Comparison of ENCODE assay signal across 20 cellular contexts in genomic region chr1:44289530-44289929, GRCh38.
A peak's percentile ranks its signal among the peaks of the same experiment; 100 is the strongest.
DNase-seq lines count a peak whose midpoint lies in the region; ATAC-seq and TF ChIP-seq lines count a peak whose summit lies in the region.
"Had no signal": no experiment of that assay in that cellular context is flagged by ENCODE, and none has a peak within 500 bp of the region (broad histone marks: within the 10 kb centered on the region; RNA-seq: fewer than 3 reads in every experiment).

No MANE protein-coding gene starts in this region.

- H3K4me3 Mint-ChIP-seq in activated CD8-positive, alpha-beta T cell treated with anti-CD3 and anti-CD28 coated beads for 36 hours = no peak overlapping the region
- H3K4me3 Mint-ChIP-seq: CD4-positive, CD25-positive, alpha-beta regulatory T cell; type B pancreatic cell had no signal

- peak; percentile 68 for ATAC-seq in left colon
- ATAC-seq in HG03469 (IDR thresholded peaks at IDR 0.05; ENCODE audit: unreplicated experiment) = no peak
- no peak for ATAC-seq in HG02870 (IDR thresholded peaks at IDR 0.05; ENCODE audit: unreplicated experiment)
- ATAC-seq in activated CD8-positive, alpha-beta T cell treated with anti-CD3 and anti-CD28 coated beads for 36 hours = no peak
- ATAC-seq in HG02970 (IDR thresholded peaks at IDR 0.05; ENCODE audit: low FRiP score, unreplicated experiment) = no peak
- ATAC-seq: foreskin keratinocyte, HCT116, Panc1 had no signal

- intact Hi-C loops in left colon (cut with DNase I, micrococcal nuclease) = no loop called here
- intact Hi-C loops in activated CD8-positive, alpha-beta T cell treated with anti-CD3 and anti-CD28 coated beads for 36 hours (cut with micrococcal nuclease) = no loop called here

- no peak overlapping the region for H3K27ac Mint-ChIP-seq in activated CD8-positive, alpha-beta T cell treated with anti-CD3 and anti-CD28 coated beads for 36 hours
- H3K27ac Mint-ChIP-seq: type B pancreatic cell had no signal

- H3K36me3 Mint-ChIP-seq in activated CD8-positive, alpha-beta T cell treated with anti-CD3 and anti-CD28 coated beads for 36 hours (ENCODE audit: low read depth) = peaks cover 7% of the 10 kb centered on the region

- CTCF ChIA-PET in activated CD8-positive, alpha-beta T cell treated with anti-CD3 and anti-CD28 coated beads for 36 hours (lab: Charles Lee) = no interaction called here

- no peaks in the 10 kb centered on the region for H3K4me1 Mint-ChIP-seq in activated CD8-positive, alpha-beta T cell treated with anti-CD3 and anti-CD28 coated beads for 36 hours (ENCODE audit: low read depth)

- DNase-seq in ELF-1 (ENCODE audit: low read depth, low spot score) (peak; percentile 52), NCI-H1105 treated with DMSO at 0.1 percent for 48 hours (lab: John Stamatoyannopoulos, UW) (peak; percentile 78), NCI-H748 (lab: John Stamatoyannopoulos, UW; ENCODE audit: unreplicated experiment) (peak; percentile 90), left colon (peak; percentile 54 to 60)
- DNase-seq in activated CD8-positive, alpha-beta T cell treated with anti-CD3 and anti-CD28 coated beads for 36 hours = no peak
- DNase-seq: activated gamma-delta T cell; amygdala; caudate nucleus; CD4-positive, CD25-positive, alpha-beta regulatory T cell; DMS79 treated with DMSO at 0.1 percent for 48 hours; dorsolateral prefrontal cortex; foreskin keratinocyte; stimulated activated CD4-positive, alpha-beta T cell treated with anti-CD3 and anti-CD28 coated beads, Interleukin-12 subunit alpha, Interleukin-12 subunit beta, amount 100 ng/mL, for 4 hours; T-helper 2 cell had no signal

- no peaks in the 10 kb centered on the region for H3K27me3 Mint-ChIP-seq in activated CD8-positive, alpha-beta T cell treated with anti-CD3 and anti-CD28 coated beads for 36 hours
- H3K27me3 Mint-ChIP-seq: CD4-positive, CD25-positive, alpha-beta regulatory T cell; type B pancreatic cell had no signal

- POLR2A ChIA-PET in activated CD8-positive, alpha-beta T cell treated with anti-CD3 and anti-CD28 coated beads for 36 hours (lab: Charles Lee) = no interaction called here

- TF ChIP-seq CTCF in activated CD8-positive, alpha-beta T cell treated with anti-CD3 and anti-CD28 coated beads for 36 hours (IDR thresholded peaks at IDR 0.05) = no peak

- H3K9me3 Mint-ChIP-seq in activated CD8-positive, alpha-beta T cell treated with anti-CD3 and anti-CD28 coated beads for 36 hours = no peaks in the 10 kb centered on the region
- H3K9me3 Mint-ChIP-seq: CD4-positive, CD25-positive, alpha-beta regulatory T cell; type B pancreatic cell had no signal
